Comparison of ENCODE assay signal across 25 cellular contexts in genomic region chr20:31537116-31537858, GRCh38. TPM values are rescaled to one million over a fixed set of nuclear protein-coding genes. Genes with fewer than 3 reads are reported as not detected.
DNase-seq lines count a peak whose midpoint lies in the region; ATAC-seq and TF ChIP-seq lines count a peak whose summit lies in the region.
"Had no signal": no experiment of that assay in that cellular context is flagged by ENCODE, and none has a peak within 500 bp of the region (broad histone marks: within the 10 kb centered on the region; RNA-seq: fewer than 3 reads in every experiment).

No MANE protein-coding gene starts in this region.

- H3K4me1 ChIP-seq in CD8-positive, alpha-beta memory T cell (ENCODE audit: insufficient read depth, low read length): no peaks in the 10 kb centered on the region
- H3K4me1 ChIP-seq in gastroesophageal sphincter: no peaks in the 10 kb centered on the region
- H3K4me1 ChIP-seq: Caco-2 had no signal

- H3K27ac Mint-ChIP-seq in CD14-positive monocyte (peak overlapping the region; percentile 47 to 89 (median 85)), T-helper 17 cell (peak overlapping the region; percentile 61)
- H3K27ac Mint-ChIP-seq in CD8-positive, alpha-beta memory T cell: peak overlapping the region; percentile 6 to 90 (median 60)
- H3K27ac Mint-ChIP-seq: activated naive CD4-positive, alpha-beta T cell treated with anti-CD3 and anti-CD28 coated beads, Interleukin-2, amount 50 U/mL, for 24 hours had no signal

- CTCF ChIA-PET in CD8-positive, alpha-beta memory T cell (lab: Charles Lee): interaction anchor here (1.6 to 1.8 kb wide), 2 partner anchors 9 to 23 kb away, joined by 6 read pairs; partner anchors contain the start of gene HM13

- TF ChIP-seq EP300 in gastroesophageal sphincter (IDR thresholded peaks at IDR 0.05): no peak

- intact Hi-C loops in CD14-positive monocyte (cut with micrococcal nuclease): no loop called here

- peaks cover 70% of the 10 kb centered on the region for H3K36me3 ChIP-seq in CD8-positive, alpha-beta memory T cell (ENCODE audit: insufficient read depth, low read length)
- H3K36me3 ChIP-seq in gastroesophageal sphincter: peaks cover 0 to 97% of the 10 kb centered on the region in 2 donors

- H3K4me3 Mint-ChIP-seq in CD14-positive monocyte: no peak overlapping the region
- peak overlapping the region in 1 of 7 donors; percentile 59 for H3K4me3 Mint-ChIP-seq in CD8-positive, alpha-beta memory T cell
- H3K4me3 Mint-ChIP-seq in T-helper 17 cell: no peak overlapping the region
- H3K4me3 Mint-ChIP-seq: activated naive CD4-positive, alpha-beta T cell treated with anti-CD3 and anti-CD28 coated beads, Interleukin-2, amount 50 U/mL, for 24 hours; memory B cell; naive thymus-derived CD8-positive, alpha-beta T cell; stimulated activated naive CD8-positive, alpha-beta T cell treated with anti-CD3 and anti-CD28 coated beads, Interleukin-15, Interleukin-2, amounts not matched to agents 100 ng/mL and 50 ng/mL, for 24 hours had no signal

- no peak overlapping the region for H3K4me3 ChIP-seq in CD8-positive, alpha-beta memory T cell (ENCODE audit: low read length)
- no peak overlapping the region for H3K4me3 ChIP-seq in gastroesophageal sphincter
- H3K4me3 ChIP-seq: esophagus squamous epithelium, skin epidermis, tibial nerve had no signal

- POLR2A ChIA-PET in CD8-positive, alpha-beta memory T cell (lab: Charles Lee): interaction anchor here (0.5 to 0.6 kb wide), 2 partner anchors 13 to 122 kb away, joined by 3 to 5 read pairs; no protein-coding TSS in a partner anchor

- no peak overlapping the region for H3K27ac ChIP-seq in CD8-positive, alpha-beta memory T cell (ENCODE audit: low read depth, low read length)
- no peak overlapping the region for H3K27ac ChIP-seq in gastroesophageal sphincter
- H3K27ac ChIP-seq: tibial nerve, VCaP had no signal

- DNase-seq in CD14-positive monocyte (ENCODE audit: low spot score) (no peak), T-helper 17 cell (no peak), myocyte (ENCODE audit: low read depth) (peak; percentile 97), SKM-1 (lab: John Stamatoyannopoulos, UW; ENCODE audit: unreplicated experiment) (no peak), NCI-H1092 (lab: John Stamatoyannopoulos, UW) (no peak), HPDE6-E6E7 (ENCODE audit: extremely low spot score) (no peak)
- DNase-seq in CD8-positive, alpha-beta memory T cell: no peak
- DNase-seq: activated CD4-positive, alpha-beta T cell treated with anti-CD3 and anti-CD28 coated beads, Interleukin-2, amount 50 U/mL, for 4 hours; activated T-cell treated with anti-CD3 and anti-CD28 coated beads, Interleukin-2, amount 50 U/mL, for 48 hours; Caco-2; effector memory CD4-positive, alpha-beta T cell; esophagus squamous epithelium; HCEC 1CT; naive thymus-derived CD8-positive, alpha-beta T cell; NCI-H1436; NCI-H748 treated with DMSO at 0.1 percent for 48 hours; stimulated activated CD4-positive, alpha-beta T cell treated with anti-CD3 and anti-CD28 coated beads, Interleukin-2, amount 100 ng/mL, for 48 hours had no signal

- H3K4me1 Mint-ChIP-seq in CD14-positive monocyte: peaks cover 31% of the 10 kb centered on the region
- peaks cover 31 to 37% (median 34%) of the 10 kb centered on the region in 3 donors for H3K4me1 Mint-ChIP-seq in CD8-positive, alpha-beta memory T cell
- H3K4me1 Mint-ChIP-seq in T-helper 17 cell: peaks cover 25% of the 10 kb centered on the region

- H3K36me3 Mint-ChIP-seq in CD14-positive monocyte (peaks cover 83 to 98% of the 10 kb centered on the region in 2 donors), T-helper 17 cell (ENCODE audit: low read depth) (peaks cover 17% of the 10 kb centered on the region)
- H3K36me3 Mint-ChIP-seq in CD8-positive, alpha-beta memory T cell: peaks cover 6 to 89% (median 21%) of the 10 kb centered on the region in 3 donors

- no peaks in the 10 kb centered on the region for H3K9me3 ChIP-seq in CD8-positive, alpha-beta memory T cell (ENCODE audit: low read length)
- H3K9me3 ChIP-seq in T-helper 17 cell (ENCODE audit: control insufficient read depth, low read length, poor library complexity, severe bottlenecking) (no peaks in the 10 kb centered on the region), gastroesophageal sphincter (no peaks in the 10 kb centered on the region)
- H3K9me3 ChIP-seq: Caco-2, esophagus squamous epithelium, tibial nerve had no signal

- no peak for TF ChIP-seq POLR2A in gastroesophageal sphincter (IDR thresholded peaks at IDR 0.05)

- H3K27me3 Mint-ChIP-seq in CD14-positive monocyte (ENCODE audit: low read depth in 3 of 3) (no peaks in the 10 kb centered on the region), T-helper 17 cell (no peaks in the 10 kb centered on the region)
- H3K27me3 Mint-ChIP-seq in CD8-positive, alpha-beta memory T cell: no peaks in the 10 kb centered on the region
- H3K27me3 Mint-ChIP-seq: activated naive CD4-positive, alpha-beta T cell treated with anti-CD3 and anti-CD28 coated beads, Interleukin-2, amount 50 U/mL, for 24 hours; memory B cell; naive thymus-derived CD8-positive, alpha-beta T cell; stimulated activated naive CD8-positive, alpha-beta T cell treated with anti-CD3 and anti-CD28 coated beads, Interleukin-15, Interleukin-2, amounts not matched to agents 100 ng/mL and 50 ng/mL, for 24 hours had no signal

- no peaks in the 10 kb centered on the region for H3K9me3 Mint-ChIP-seq in CD14-positive monocyte
- no peaks in the 10 kb centered on the region for H3K9me3 Mint-ChIP-seq in CD8-positive, alpha-beta memory T cell
- H3K9me3 Mint-ChIP-seq: activated naive CD4-positive, alpha-beta T cell treated with anti-CD3 and anti-CD28 coated beads, Interleukin-2, amount 50 U/mL, for 24 hours; memory B cell; naive thymus-derived CD8-positive, alpha-beta T cell; stimulated activated naive CD8-positive, alpha-beta T cell treated with anti-CD3 and anti-CD28 coated beads, Interleukin-15, Interleukin-2, amounts not matched to agents 100 ng/mL and 50 ng/mL, for 24 hours had no signal

- ATAC-seq in T-helper 17 cell: no peak
- ATAC-seq in gastroesophageal sphincter: no peak
- ATAC-seq: naive thymus-derived CD8-positive, alpha-beta T cell; Right ventricle myocardium inferior had no signal

- no peak for TF ChIP-seq CTCF in CD14-positive monocyte (IDR thresholded peaks at IDR 0.05)
- no peak for TF ChIP-seq CTCF in gastroesophageal sphincter (IDR thresholded peaks at IDR 0.05)

- H3K27me3 ChIP-seq in CD8-positive, alpha-beta memory T cell (ENCODE audit: insufficient read depth, low read length, poor library complexity, severe bottlenecking): no peaks in the 10 kb centered on the region
- H3K27me3 ChIP-seq in gastroesophageal sphincter: no peaks in the 10 kb centered on the region
- H3K27me3 ChIP-seq: esophagus squamous epithelium, tibial nerve had no signal

- WGBS in gastroesophageal sphincter (ENCODE audit: low coverage in 1 of 2), 2 donors: 82 to 89% methylated on average over 4 to 7 of the region's 8 CpGs

RNA-seq across cellular contexts. Expression of gene HM13, which starts 23.0 kb away (rescaled TPM):
- polyA plus RNA-seq in CD14-positive monocyte: 100 to 1,000 TPM; 320 to 329 TPM
- total RNA-seq in CD8-positive, alpha-beta memory T cell: 100 to 1,000 TPM; 153 to 167 TPM
- polyA plus RNA-seq in CD8-positive, alpha-beta memory T cell: 166 TPM
- total RNA-seq in T-helper 17 cell (100 to 1,000 TPM; 154 to 177 TPM), myocyte (78.3 and 79.2 TPM in 2 replicates), gastroesophageal sphincter (10 to 100 TPM; 39.1 to 55.9 (median 44.8) TPM)
- 224 TPM for polyA plus RNA-seq in myocyte (2012)
